Comparison of ENCODE assay signal across 25 cellular contexts in genomic region chr5:62289813-62290212, GRCh38. TPM values are rescaled to one million over a fixed set of nuclear protein-coding genes. Genes with fewer than 3 reads are reported as not detected.
DNase-seq lines count a peak whose midpoint lies in the region; ATAC-seq and TF ChIP-seq lines count a peak whose summit lies in the region.
"Had no signal": no experiment of that assay in that cellular context is flagged by ENCODE, and none has a peak within 500 bp of the region (broad histone marks: within the 10 kb centered on the region; RNA-seq: fewer than 3 reads in every experiment).

No MANE protein-coding gene starts in this region.

- H3K4me3 Mint-ChIP-seq in activated CD4-positive, alpha-beta T cell treated with anti-CD3 and anti-CD28 coated beads for 36 hours, result no peak overlapping the region
- H3K4me3 Mint-ChIP-seq in activated naive CD8-positive, alpha-beta T cell treated with anti-CD3 and anti-CD28 coated beads, Interleukin-2, amount 50 U/mL, for 24 hours, result no peak overlapping the region
- peak overlapping the region; percentile 38 to 57 for H3K4me3 Mint-ChIP-seq in stimulated activated naive CD8-positive, alpha-beta T cell treated with anti-CD3 and anti-CD28 coated beads, Interleukin-15, amount 100 ng/mL, for 72 hours
- H3K4me3 Mint-ChIP-seq: CD8-positive, alpha-beta T cell; H9; HFFc6 had no signal

- peak; percentile 6 for ATAC-seq in activated CD4-positive, alpha-beta T cell treated with anti-CD3 and anti-CD28 coated beads for 36 hours
- ATAC-seq in activated naive CD4-positive, alpha-beta T cell treated with anti-CD3 and anti-CD28 coated beads, Interleukin-2, amount 50 U/mL, for 72 hours, result peak in 1 of 2 donors; percentile 7
- peak; percentile 24 for ATAC-seq in activated naive CD8-positive, alpha-beta T cell treated with anti-CD3 and anti-CD28 coated beads, Interleukin-2, amount 50 U/mL, for 24 hours
- no peak for ATAC-seq in stimulated activated naive CD8-positive, alpha-beta T cell treated with anti-CD3 and anti-CD28 coated beads, Interleukin-15, amount 100 ng/mL, for 72 hours
- no peak for ATAC-seq in gastrocnemius medialis
- ATAC-seq: CD8-positive, alpha-beta T cell; HepG2; K562 had no signal

- H3K27ac Mint-ChIP-seq in activated CD4-positive, alpha-beta T cell treated with anti-CD3 and anti-CD28 coated beads for 36 hours, result peak overlapping the region; percentile 51
- peak overlapping the region; percentile 59 to 75 for H3K27ac Mint-ChIP-seq in activated naive CD4-positive, alpha-beta T cell treated with anti-CD3 and anti-CD28 coated beads, Interleukin-2, amount 50 U/mL, for 72 hours
- H3K27ac Mint-ChIP-seq in activated naive CD8-positive, alpha-beta T cell treated with anti-CD3 and anti-CD28 coated beads, Interleukin-2, amount 50 U/mL, for 24 hours, result peak overlapping the region; percentile 77
- H3K27ac Mint-ChIP-seq in stimulated activated naive CD8-positive, alpha-beta T cell treated with anti-CD3 and anti-CD28 coated beads, Interleukin-15, amount 100 ng/mL, for 72 hours, result peak overlapping the region in 1 of 2 donors; percentile 75
- H3K27ac Mint-ChIP-seq: CD8-positive, alpha-beta T cell; H9; HFFc6 had no signal

- no peak for TF ChIP-seq CTCF in gastrocnemius medialis (IDR thresholded peaks at IDR 0.05 in 4 of 5, conservative IDR thresholded peaks at IDR 0.05 in 1 of 5)

- in situ Hi-C loops in gastrocnemius medialis (cut with MboI; ENCODE audit: low sequenced_read_pairs in 4 of 4), result no loop called here

- no peaks in the 10 kb centered on the region for H3K27me3 ChIP-seq in gastrocnemius medialis
- H3K27me3 ChIP-seq: MG63 had no signal

- POLR2A ChIA-PET in activated CD4-positive, alpha-beta T cell treated with anti-CD3 and anti-CD28 coated beads for 36 hours (lab: Charles Lee), result interaction anchor here (0.6 to 1.4 kb wide), 2 partner anchors 15 to 16 kb away, joined by 3 to 4 read pairs; partner anchors contain the start of gene KIF2A

- CTCF ChIA-PET in activated CD4-positive, alpha-beta T cell treated with anti-CD3 and anti-CD28 coated beads for 36 hours (lab: Charles Lee), result interaction anchor here (1.2 kb wide), 1 partner anchor 39 kb away, joined by 4 read pairs; no protein-coding TSS in a partner anchor

- intact Hi-C loops in activated CD4-positive, alpha-beta T cell treated with anti-CD3 and anti-CD28 coated beads for 36 hours (cut with DNase I, micrococcal nuclease), result loop anchor here (1.0 to 10.0 kb wide), 4 partner anchors 15 to 1085 kb away; partner anchors contain the start of gene DIMT1 (in 1 of the 2)
- intact Hi-C loops in gastrocnemius medialis (cut with DNase I; ENCODE audit: low total_unique reads), result no loop called here

- H3K36me3 ChIP-seq in gastrocnemius medialis, result no peaks in the 10 kb centered on the region
- H3K36me3 ChIP-seq: MG63 had no signal

- peaks cover 10% of the 10 kb centered on the region for H3K9me3 Mint-ChIP-seq in activated CD4-positive, alpha-beta T cell treated with anti-CD3 and anti-CD28 coated beads for 36 hours (ENCODE audit: low read depth)
- H3K9me3 Mint-ChIP-seq in activated naive CD4-positive, alpha-beta T cell treated with anti-CD3 and anti-CD28 coated beads, Interleukin-2, amount 50 U/mL, for 72 hours, result peaks cover 15 to 29% of the 10 kb centered on the region in 2 donors
- H3K9me3 Mint-ChIP-seq in activated naive CD8-positive, alpha-beta T cell treated with anti-CD3 and anti-CD28 coated beads, Interleukin-2, amount 50 U/mL, for 24 hours, result peaks cover 12% of the 10 kb centered on the region
- H3K9me3 Mint-ChIP-seq in stimulated activated naive CD8-positive, alpha-beta T cell treated with anti-CD3 and anti-CD28 coated beads, Interleukin-15, amount 100 ng/mL, for 72 hours, result peaks cover 35 to 41% of the 10 kb centered on the region in 2 donors
- H3K9me3 Mint-ChIP-seq: HFFc6 had no signal

- H3K4me3 ChIP-seq in gastrocnemius medialis, result no peak overlapping the region
- H3K4me3 ChIP-seq: GM23248, K562, MG63 had no signal

- peaks cover 83% of the 10 kb centered on the region for H3K4me1 Mint-ChIP-seq in activated CD4-positive, alpha-beta T cell treated with anti-CD3 and anti-CD28 coated beads for 36 hours
- peaks cover 88% of the 10 kb centered on the region for H3K4me1 Mint-ChIP-seq in activated naive CD8-positive, alpha-beta T cell treated with anti-CD3 and anti-CD28 coated beads, Interleukin-2, amount 50 U/mL, for 24 hours
- peaks cover 78% of the 10 kb centered on the region for H3K4me1 Mint-ChIP-seq in stimulated activated naive CD8-positive, alpha-beta T cell treated with anti-CD3 and anti-CD28 coated beads, Interleukin-15, amount 100 ng/mL, for 72 hours
- H3K4me1 Mint-ChIP-seq: H9 had no signal

- no peaks in the 10 kb centered on the region for H3K27me3 Mint-ChIP-seq in activated CD4-positive, alpha-beta T cell treated with anti-CD3 and anti-CD28 coated beads for 36 hours
- H3K27me3 Mint-ChIP-seq in activated naive CD8-positive, alpha-beta T cell treated with anti-CD3 and anti-CD28 coated beads, Interleukin-2, amount 50 U/mL, for 24 hours, result no peaks in the 10 kb centered on the region
- H3K27me3 Mint-ChIP-seq in stimulated activated naive CD8-positive, alpha-beta T cell treated with anti-CD3 and anti-CD28 coated beads, Interleukin-15, amount 100 ng/mL, for 72 hours, result no peaks in the 10 kb centered on the region

- no peak for TF ChIP-seq POLR2A in gastrocnemius medialis (IDR thresholded peaks at IDR 0.05)

- peaks cover 27% of the 10 kb centered on the region for H3K36me3 Mint-ChIP-seq in activated CD4-positive, alpha-beta T cell treated with anti-CD3 and anti-CD28 coated beads for 36 hours (ENCODE audit: low read depth)
- H3K36me3 Mint-ChIP-seq in activated naive CD4-positive, alpha-beta T cell treated with anti-CD3 and anti-CD28 coated beads, Interleukin-2, amount 50 U/mL, for 72 hours, result peaks cover 14 to 48% of the 10 kb centered on the region in 2 donors
- peaks cover 24% of the 10 kb centered on the region for H3K36me3 Mint-ChIP-seq in activated naive CD8-positive, alpha-beta T cell treated with anti-CD3 and anti-CD28 coated beads, Interleukin-2, amount 50 U/mL, for 24 hours (ENCODE audit: low read depth)

- no peaks in the 10 kb centered on the region for H3K9me3 ChIP-seq in gastrocnemius medialis
- H3K9me3 ChIP-seq: MG63 had no signal

- DNase-seq in activated CD4-positive, alpha-beta T cell treated with anti-CD3 and anti-CD28 coated beads for 36 hours, result no peak
- DNase-seq in activated CD4-positive, alpha-beta T cell treated with anti-CD3 and anti-CD28 coated beads, Interleukin-2, amount 50 U/mL, for 4 hours, result no peak
- DNase-seq in activated naive CD4-positive, alpha-beta T cell treated with anti-CD3 and anti-CD28 coated beads, Interleukin-2, amount 50 U/mL, for 72 hours (ENCODE audit: low spot score in 2 of 2), result no peak
- no peak for DNase-seq in activated naive CD4-positive, alpha-beta T cell treated with anti-CD3 and anti-CD28 coated beads, Interleukin-2, amount 50 U/mL, for 16 hours
- DNase-seq in activated naive CD8-positive, alpha-beta T cell treated with anti-CD3 and anti-CD28 coated beads, Interleukin-2, amount 50 U/mL, for 24 hours, result no peak
- DNase-seq in stimulated activated naive CD8-positive, alpha-beta T cell treated with anti-CD3 and anti-CD28 coated beads, Interleukin-15, amount 100 ng/mL, for 72 hours, result no peak
- DNase-seq in NCI-H69 (lab: John Stamatoyannopoulos, UW) (no peak), gastrocnemius medialis (no peak)
- DNase-seq: 8988T; C1 segment of cervical spinal cord; CD8-positive, alpha-beta T cell; DND-41; GM23248; H9; HFFc6; MG63; NCI-H1417; NCI-H1694 treated with DMSO at 0.1 percent for 48 hours; NCI-H2081 treated with DMSO at 0.1 percent for 48 hours; NCI-H2171 treated with DMSO at 0.1 percent for 48 hours; NCI-H524 treated with DMSO at 0.1 percent for 48 hours; OCI-M1 had no signal

- H3K27ac ChIP-seq in gastrocnemius medialis, result no peak overlapping the region
- H3K27ac ChIP-seq: GM23248, HL-60 had no signal

- no peaks in the 10 kb centered on the region for H3K4me1 ChIP-seq in gastrocnemius medialis

RNA-seq across cellular contexts. Expression of gene KIF2A, which starts 16.2 kb away (rescaled TPM):
- 100 to 1,000 TPM; 224 to 306 TPM for total RNA-seq in activated CD4-positive, alpha-beta T cell treated with anti-CD3 and anti-CD28 coated beads for 36 hours
- 100 to 1,000 TPM; 142 to 155 TPM for total RNA-seq in activated naive CD4-positive, alpha-beta T cell treated with anti-CD3 and anti-CD28 coated beads, Interleukin-2, amount 50 U/mL, for 72 hours
- total RNA-seq in gastrocnemius medialis, result 10 to 100 TPM in 3 of 4 donors, 1 to 10 TPM in 1; 7.5 to 14.2 (median 11.8) TPM

Comparison
In these comparisons a context has a peak if more than half of its experiments do, and no peak if none do; other contexts are left out.
1. ATAC-seq: peak in activated CD4-positive, alpha-beta T cell treated with anti-CD3 and anti-CD28 coated beads for 36 hours (single experiment) and activated naive CD8-positive, alpha-beta T cell treated with anti-CD3 and anti-CD28 coated beads, Interleukin-2, amount 50 U/mL, for 24 hours (single experiment); none in stimulated activated naive CD8-positive, alpha-beta T cell treated with anti-CD3 and anti-CD28 coated beads, Interleukin-15, amount 100 ng/mL, for 72 hours (single experiment) and gastrocnemius medialis (0 of 2).
2. H3K4me3 Mint-ChIP-seq: peak in stimulated activated naive CD8-positive, alpha-beta T cell treated with anti-CD3 and anti-CD28 coated beads, Interleukin-15, amount 100 ng/mL, for 72 hours (2 of 2); none in activated CD4-positive, alpha-beta T cell treated with anti-CD3 and anti-CD28 coated beads for 36 hours (single experiment) and activated naive CD8-positive, alpha-beta T cell treated with anti-CD3 and anti-CD28 coated beads, Interleukin-2, amount 50 U/mL, for 24 hours (single experiment).
3. RNA of gene KIF2A, which starts 16.2 kb away (total RNA-seq): 224 to 306 TPM in activated CD4-positive, alpha-beta T cell treated with anti-CD3 and anti-CD28 coated beads for 36 hours and 142 to 155 TPM in activated naive CD4-positive, alpha-beta T cell treated with anti-CD3 and anti-CD28 coated beads, Interleukin-2, amount 50 U/mL, for 72 hours; 7.5 to 14.2 TPM in gastrocnemius medialis; every median in the first group is over 4 times any median in the second.